In genomic region chr5:131200560-131200959, GRCh38 we compare ENCODE assay signal across 8 cellular contexts.
"Had no signal": no experiment of that assay in that cellular context is flagged by ENCODE, and none has a peak within 500 bp of the region (broad histone marks: within the 10 kb centered on the region; RNA-seq: fewer than 3 reads in every experiment).

No MANE protein-coding gene starts in this region.

- H3K4me2 ChIP-seq: GM23338, KMS-11 had no signal

- ATAC-seq: GM23338 had no signal

- H3K9ac ChIP-seq: KMS-11 had no signal

- H2AFZ ChIP-seq: GM23338 had no signal

- H3K27ac ChIP-seq: KMS-11 had no signal

- H3K4me3 ChIP-seq: GM23338 had no signal

- FAIRE-seq: H1, H54, HTR-8/SVneo had no signal

- DNase-seq: H9, HCEC 1CT, KBM-7 had no signal
